Comparison of ENCODE assay signal across 24 cellular contexts in the genomic region with DNA sequence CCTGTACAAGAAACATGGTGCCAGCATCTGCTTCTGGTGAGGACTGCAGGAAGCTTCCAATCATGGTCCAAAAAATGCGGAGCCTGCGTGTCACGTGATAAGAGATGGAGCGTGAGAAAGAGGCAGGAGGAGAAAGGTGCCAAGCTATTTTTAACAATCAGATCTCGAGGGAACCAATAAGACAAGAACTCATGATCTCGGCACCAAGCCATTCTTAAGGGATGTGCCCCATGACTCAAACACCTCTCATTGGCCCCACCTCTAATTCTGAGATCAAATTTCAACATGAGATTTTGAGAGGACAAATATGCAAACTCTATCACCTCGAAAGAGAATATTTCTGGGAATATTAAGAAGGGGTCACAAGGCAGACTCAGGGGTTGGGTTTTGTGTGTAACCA.
"Had no signal": no experiment of that assay in that cellular context is flagged by ENCODE, and none has a peak within 500 bp of the region (broad histone marks: within the 10 kb centered on the region; RNA-seq: fewer than 3 reads in every experiment).

No MANE protein-coding gene starts in this region.

- H3K9me3 Mint-ChIP-seq: nephron had no signal

- H3K27ac Mint-ChIP-seq: immature natural killer cell; naive B cell; nephron; progenitor cell of endocrine pancreas; stimulated activated effector memory CD8-positive, alpha-beta T cell treated with anti-CD3 and anti-CD28 coated beads, Interleukin-12 subunit alpha, Interleukin-12 subunit beta, amount 100 ng/mL, for 72 hours; type B pancreatic cell had no signal

- H3K9me3 ChIP-seq: esophagus muscularis mucosa, left ventricle myocardium inferior, lower lobe of right lung, pancreas, suprapubic skin, thyroid gland, uterus had no signal

- H3K4me1 Mint-ChIP-seq: immature natural killer cell; naive B cell; nephron; stimulated activated effector memory CD8-positive, alpha-beta T cell treated with anti-CD3 and anti-CD28 coated beads, Interleukin-12 subunit alpha, Interleukin-12 subunit beta, amount 100 ng/mL, for 72 hours had no signal

- H3K4me3 Mint-ChIP-seq: immature natural killer cell; naive B cell; nephron; stimulated activated effector memory CD8-positive, alpha-beta T cell treated with anti-CD3 and anti-CD28 coated beads, Interleukin-12 subunit alpha, Interleukin-12 subunit beta, amount 100 ng/mL, for 72 hours; type B pancreatic cell had no signal

- DNase-seq: effector memory CD4-positive, alpha-beta T cell; immature natural killer cell; kidney; left cardiac atrium; left ventricle myocardium inferior; lower lobe of right lung; mesenchymal stem cell; naive B cell; occipital lobe; pancreas; right cardiac atrium; stimulated activated CD4-positive, alpha-beta T cell treated with anti-CD3 and anti-CD28 coated beads, Interleukin-2, amount 100 ng/mL, for 48 hours; stimulated activated naive CD8-positive, alpha-beta T cell treated with anti-CD3 and anti-CD28 coated beads, Interleukin-15, Interleukin-2, amounts not matched to agents 100 U/mL and 50 U/mL, for 24 hours; thyroid gland; uterus had no signal

- H3K4me3 ChIP-seq: esophagus muscularis mucosa, left ventricle myocardium inferior, lower lobe of right lung, pancreas, smooth muscle cell, suprapubic skin, thyroid gland, uterus had no signal

- H3K4me2 ChIP-seq: smooth muscle cell had no signal

- H3K36me3 Mint-ChIP-seq: naive B cell; stimulated activated effector memory CD8-positive, alpha-beta T cell treated with anti-CD3 and anti-CD28 coated beads, Interleukin-12 subunit alpha, Interleukin-12 subunit beta, amount 100 ng/mL, for 72 hours; type B pancreatic cell had no signal

- FAIRE-seq: endometrium, kidney, pancreas had no signal

- H3K27ac ChIP-seq: esophagus muscularis mucosa, foreskin keratinocyte, left ventricle myocardium inferior, lower lobe of right lung, pancreas, suprapubic skin, thyroid gland, uterus had no signal

- H3K36me3 ChIP-seq: esophagus muscularis mucosa, left ventricle myocardium inferior, lower lobe of right lung, pancreas, suprapubic skin, thyroid gland, uterus had no signal

- H3K4me1 ChIP-seq: esophagus muscularis mucosa, left ventricle myocardium inferior, lower lobe of right lung, pancreas, suprapubic skin, thyroid gland, uterus had no signal

- H3K27me3 Mint-ChIP-seq: naive B cell, progenitor cell of endocrine pancreas, type B pancreatic cell had no signal

- H3K27me3 ChIP-seq: esophagus muscularis mucosa, foreskin keratinocyte, pancreas, suprapubic skin, thyroid gland, uterus had no signal
